34 cellular contexts compared by ENCODE assay signal in genomic region chr4:76995776-76996175, GRCh38. TPM values are rescaled to one million over a fixed set of nuclear protein-coding genes. Genes with fewer than 3 reads are reported as not detected.
DNase-seq lines count a peak whose midpoint lies in the region; ATAC-seq, FAIRE-seq and TF ChIP-seq lines count a peak whose summit lies in the region.
"Had no signal": no experiment of that assay in that cellular context is flagged by ENCODE, and none has a peak within 500 bp of the region (broad histone marks: within the 10 kb centered on the region; RNA-seq: fewer than 3 reads in every experiment).

No MANE protein-coding gene starts in this region.

- no peaks in the 10 kb centered on the region for H3K27me3 ChIP-seq in GM23248 (replicated peaks; ENCODE audit: insufficient read depth)
- no peaks in the 10 kb centered on the region for H3K27me3 ChIP-seq in GM12878 (replicated peaks in 1 of 2; ENCODE audit: control insufficient read depth in 2 of 2, insufficient read depth in 2 of 2, low read length in 1 of 2)
- H3K27me3 ChIP-seq in sigmoid colon: no peaks in the 10 kb centered on the region
- H3K27me3 ChIP-seq: cardiac muscle cell, MG63, testis had no signal

- H3K79me2 ChIP-seq in GM23248 (ENCODE audit: insufficient read depth): peaks cover 99% of the 10 kb centered on the region
- H3K79me2 ChIP-seq in GM12878 (ENCODE audit: control insufficient read depth, insufficient read depth, low read length): peaks cover 34% of the 10 kb centered on the region

- FAIRE-seq in GM12878 (lab: Jason Lieb, UNC): no peak
- FAIRE-seq: A549, H54 had no signal

- H2AFZ ChIP-seq in GM23248 (no peak overlapping the region), GM12878 (ENCODE audit: control insufficient read depth, low read depth, low read length) (no peak overlapping the region)
- H2AFZ ChIP-seq: PC-9 had no signal

- H3K27ac ChIP-seq in GM23248 (peak overlapping the region; percentile 2; the same call in 1 of the 2 replicates), GM12878 (ENCODE audit: control insufficient read depth, insufficient read depth) (peak overlapping the region; percentile 47), sigmoid colon (no peak overlapping the region)
- H3K27ac ChIP-seq: A549, cardiac muscle cell, epithelial cell of prostate, PC-9, testis had no signal

- H3K4me1 ChIP-seq in GM23248 (ENCODE audit: insufficient read depth) (peaks cover 49% of the 10 kb centered on the region), GM12878 (ENCODE audit: control insufficient read depth, insufficient read depth, low read length) (peaks cover 34% of the 10 kb centered on the region), sigmoid colon (no peaks in the 10 kb centered on the region)
- H3K4me1 ChIP-seq: A549, testis had no signal

- BruUV-seq in GM12878 (replicated peaks; lab: Mats Ljungman, UMichigan): no TSS peak

- H3K9me3 ChIP-seq in GM23248 (ENCODE audit: low read depth): no peaks in the 10 kb centered on the region
- H3K9me3 ChIP-seq in GM12878 (replicated peaks; ENCODE audit: control insufficient read depth, insufficient read depth, low read length): no peaks in the 10 kb centered on the region
- no peaks in the 10 kb centered on the region for H3K9me3 ChIP-seq in sigmoid colon
- H3K9me3 ChIP-seq: A549, MG63, testis had no signal

- no peak for ATAC-seq in GM12878
- ATAC-seq: A549; left cardiac atrium; natural killer cell treated with Interleukin-12 subunit alpha and Interleukin-12 subunit beta and Interleukin-15 and Interleukin-18, amount 100 ng/mL, for 72 hours; Right ventricle myocardium inferior; SK-N-SH treated with all-trans-retinoic acid at 6 μM for 48 hours had no signal

- no peaks in the 10 kb centered on the region for H3K9me2 ChIP-seq in GM23248 (ENCODE audit: insufficient read depth)

- TF ChIP-seq RAD21 in GM12878 (IDR thresholded peaks at IDR 0.05; ENCODE audit: insufficient read depth, low read depth, low read length): no peak

- H4K20me1 ChIP-seq in GM23248 (ENCODE audit: insufficient read depth): no peaks in the 10 kb centered on the region
- H4K20me1 ChIP-seq in GM12878 (ENCODE audit: control insufficient read depth, insufficient read depth): no peaks in the 10 kb centered on the region

- H3K4me3 ChIP-seq in GM23248: no peak overlapping the region
- no peak overlapping the region for H3K4me3 ChIP-seq in GM12878
- H3K4me3 ChIP-seq in sigmoid colon: no peak overlapping the region
- H3K4me3 ChIP-seq: A549, cardiac muscle cell, lung, MG63, PC-9, testis had no signal

- TF ChIP-seq POLR2A in GM12878 (IDR thresholded peaks at IDR 0.05; ENCODE audit: low read depth, low read length) (no peak), sigmoid colon (IDR thresholded peaks at IDR 0.05) (no peak)

- POLR2A ChIA-PET in activated CD4-positive, alpha-beta memory T cell treated with anti-CD3 and anti-CD28 coated beads for 36 hours (lab: Charles Lee): interaction anchor here (1.2 to 1.6 kb wide), 3 partner anchors 8 to 47 kb away, joined by 3 to 8 read pairs (median 5); partner anchors contain the start of gene SEPTIN11
- POLR2A ChIA-PET in activated CD4-positive, alpha-beta memory T cell treated with anti-CD3 and anti-CD28 coated beads, Interleukin-2, amount 10 ng/mL, durations not matched to agents 7 days and 5 days (lab: Charles Lee): interaction anchor here (1.0 to 3.0 kb wide), 6 partner anchors 8 to 81 kb away, joined by 3 to 12 read pairs (median 4); no protein-coding TSS in a partner anchor
- POLR2A ChIA-PET in GM12878 (lab: Charles Lee): interaction anchor here (0.6 to 3.7 kb wide), 9 partner anchors 10 to 160 kb away, joined by 3 to 23 read pairs (median 4); no protein-coding TSS in a partner anchor

- H3K9ac ChIP-seq in GM23248 (no peak overlapping the region), GM12878 (ENCODE audit: control insufficient read depth, insufficient read depth, low read length) (no peak overlapping the region)

- 100% methylated on average over 1 of the region's 1 CpG for whole genome bisulfite sequencing in GM23248 (ENCODE audit: low coverage in 1 of 2, low lambda C conversion rate in 2 of 2, missing lambda C conversion rate in 2 of 2), 2 experiments
- WGBS in GM12878 (ENCODE audit: insufficient coverage, insufficient replicate concordance, low lambda C conversion rate, missing lambda C conversion rate): 90% methylated on average over 1 of the region's 1 CpG
- 88 to 100% methylated on average over 1 of the region's 1 CpG for WGBS in sigmoid colon, 2 donors

- CTCF ChIA-PET in activated CD4-positive, alpha-beta memory T cell treated with anti-CD3 and anti-CD28 coated beads for 36 hours (lab: Charles Lee): interaction anchor here (1.1 to 2.5 kb wide), 3 partner anchors 9 to 36 kb away, joined by 5 to 9 read pairs (median 5); no protein-coding TSS in a partner anchor
- CTCF ChIA-PET in activated CD4-positive, alpha-beta memory T cell treated with anti-CD3 and anti-CD28 coated beads, Interleukin-2, amount 10 ng/mL, durations not matched to agents 7 days and 5 days (lab: Charles Lee): interaction anchor here (0.9 to 2.5 kb wide), 7 partner anchors 9 to 99 kb away, joined by 3 to 13 read pairs (median 4); no protein-coding TSS in a partner anchor
- CTCF ChIA-PET in GM12878 (lab: Yijun Ruan, JAX): interaction anchor here (0.6 to 5.2 kb wide), 12 partner anchors 8 to 1603 kb away, joined by 3 to 30 read pairs (median 4); no protein-coding TSS in a partner anchor

- H3F3A ChIP-seq in GM23248 (ENCODE audit: insufficient read depth): peaks cover 79% of the 10 kb centered on the region

- H3K36me3 Mint-ChIP-seq in activated CD4-positive, alpha-beta memory T cell treated with anti-CD3 and anti-CD28 coated beads for 36 hours: peaks cover 20% of the 10 kb centered on the region
- peaks cover 20% of the 10 kb centered on the region for H3K36me3 Mint-ChIP-seq in activated CD4-positive, alpha-beta memory T cell treated with anti-CD3 and anti-CD28 coated beads, Interleukin-2, amount 10 ng/mL, durations not matched to agents 7 days and 5 days (ENCODE audit: low read depth)
- H3K36me3 Mint-ChIP-seq in osteocyte (ENCODE audit: unreplicated experiment): peaks cover 55% of the 10 kb centered on the region
- H3K36me3 Mint-ChIP-seq: natural killer cell treated with Interleukin-12 subunit alpha and Interleukin-12 subunit beta and Interleukin-15 and Interleukin-18, amount 100 ng/mL, for 72 hours had no signal

- TF ChIP-seq EP300 in GM12878 (IDR thresholded peaks at IDR 0.05; ENCODE audit: borderline replicate concordance in 1 of 2, control insufficient read depth in 1 of 2, low read depth in 2 of 2, low read length in 2 of 2) (no peak), sigmoid colon (IDR thresholded peaks at IDR 0.05) (no peak)

- H3K4me2 ChIP-seq in GM23248 (ENCODE audit: unreplicated experiment): no peak overlapping the region
- H3K4me2 ChIP-seq in GM12878 (ENCODE audit: control insufficient read depth, insufficient read depth): peak overlapping the region; percentile 35; the same call in 1 of the 2 replicates
- H3K4me2 ChIP-seq: A549, PC-9 had no signal

- no peak for DNase-seq in activated CD4-positive, alpha-beta memory T cell treated with anti-CD3 and anti-CD28 coated beads for 36 hours
- DNase-seq in activated CD4-positive, alpha-beta memory T cell treated with anti-CD3 and anti-CD28 coated beads, Interleukin-2, amount 10 ng/mL, durations not matched to agents 7 days and 5 days: no peak
- DNase-seq in GM23248 (no peak), GM12878 (ENCODE audit: low read depth, low spot score) (no peak), osteocyte (ENCODE audit: extremely low spot score, unreplicated experiment) (no peak), NCI-H2107 treated with DMSO at 0.1 percent for 48 hours (lab: John Stamatoyannopoulos, UW; ENCODE audit: unreplicated experiment) (no peak), sigmoid colon (no peak), NCI-H1694 treated with DMSO at 0.1 percent for 48 hours (lab: John Stamatoyannopoulos, UW) (no peak)
- DNase-seq: activated CD8-positive, alpha-beta memory T cell treated with anti-CD3 and anti-CD28 coated beads for 24 hours; activated naive CD4-positive, alpha-beta T cell treated with anti-CD3 and anti-CD28 coated beads for 36 hours; aorta; cortex of kidney; DND-41; effector memory CD4-positive, alpha-beta T cell; GF-D8; immature natural killer cell; KG1; left cardiac atrium; MG63; NCI-H1105; NCI-H1930; NCI-H2227 treated with DMSO at 0.1 percent for 48 hours; PC-9; stimulated activated naive CD4-positive, alpha-beta T cell; T-helper 2 cell; testis had no signal

- H3K36me3 ChIP-seq in GM23248 (ENCODE audit: low read depth) (peaks cover 49% of the 10 kb centered on the region), GM12878 (ENCODE audit: control insufficient read depth in 2 of 2, insufficient read depth in 2 of 2, low read length in 1 of 2) (peaks cover 4 to 15% of the 10 kb centered on the region in 2 experiments), sigmoid colon (peaks cover 7 to 33% (median 8%) of the 10 kb centered on the region in 4 donors)
- H3K36me3 ChIP-seq: cardiac muscle cell had no signal

- H3K9me3 Mint-ChIP-seq in activated CD4-positive, alpha-beta memory T cell treated with anti-CD3 and anti-CD28 coated beads for 36 hours: no peaks in the 10 kb centered on the region
- H3K9me3 Mint-ChIP-seq in activated CD4-positive, alpha-beta memory T cell treated with anti-CD3 and anti-CD28 coated beads, Interleukin-2, amount 10 ng/mL, durations not matched to agents 7 days and 5 days: peaks cover 4% of the 10 kb centered on the region
- H3K9me3 Mint-ChIP-seq in osteocyte (ENCODE audit: unreplicated experiment): no peaks in the 10 kb centered on the region
- H3K9me3 Mint-ChIP-seq: activated naive CD4-positive, alpha-beta T cell treated with anti-CD3 and anti-CD28 coated beads for 36 hours; immature natural killer cell; natural killer cell treated with Interleukin-12 subunit alpha and Interleukin-12 subunit beta and Interleukin-15 and Interleukin-18, amount 100 ng/mL, for 72 hours had no signal

- RAD21 ChIA-PET in GM12878 (lab: Charles Lee; ENCODE audit: unreplicated experiment): interaction anchor here (0.8 to 3.6 kb wide), 7 partner anchors 11 to 49 kb away, joined by 3 to 17 read pairs (median 9); partner anchors contain the start of gene SEPTIN11

- TF ChIP-seq CTCF in GM12878 (IDR thresholded peaks at IDR 0.05 in 2 of 3, conservative IDR thresholded peaks at IDR 0.05 in 1 of 3; ENCODE audit: control insufficient read depth in 2 of 3, extremely low read depth in 1 of 3, insufficient read depth in 1 of 3, low read depth in 3 of 3, low read length in 3 of 3): no peak
- no peak for TF ChIP-seq CTCF in osteocyte (IDR thresholded peaks at IDR 0.05)
- TF ChIP-seq CTCF in sigmoid colon (IDR thresholded peaks at IDR 0.05): no peak

- peaks cover 41% of the 10 kb centered on the region for H3K4me1 Mint-ChIP-seq in activated CD4-positive, alpha-beta memory T cell treated with anti-CD3 and anti-CD28 coated beads for 36 hours (ENCODE audit: low read depth)
- H3K4me1 Mint-ChIP-seq in activated CD4-positive, alpha-beta memory T cell treated with anti-CD3 and anti-CD28 coated beads, Interleukin-2, amount 10 ng/mL, durations not matched to agents 7 days and 5 days: peaks cover 28% of the 10 kb centered on the region
- peaks cover 54% of the 10 kb centered on the region for H3K4me1 Mint-ChIP-seq in osteocyte (ENCODE audit: unreplicated experiment)

- peak overlapping the region; percentile 16 for H3K27ac Mint-ChIP-seq in activated CD4-positive, alpha-beta memory T cell treated with anti-CD3 and anti-CD28 coated beads for 36 hours
- H3K27ac Mint-ChIP-seq in activated CD4-positive, alpha-beta memory T cell treated with anti-CD3 and anti-CD28 coated beads, Interleukin-2, amount 10 ng/mL, durations not matched to agents 7 days and 5 days: no peak overlapping the region
- peak overlapping the region; percentile 21 for H3K27ac Mint-ChIP-seq in osteocyte (ENCODE audit: unreplicated experiment)
- H3K27ac Mint-ChIP-seq: natural killer cell treated with Interleukin-12 subunit alpha and Interleukin-12 subunit beta and Interleukin-15 and Interleukin-18, amount 100 ng/mL, for 72 hours had no signal

- in situ Hi-C loops in GM23248 (cut with MboI): no loop called here
- in situ Hi-C loops in GM12878 (cut with MboI): no loop called here

- SMC1A ChIA-PET in GM12878 (lab: Charles Lee; ENCODE audit: uncharacterized antibody, unreplicated experiment): interaction anchor here (0.6 to 7.3 kb wide), 16 partner anchors 9 to 568 kb away, joined by 3 to 58 read pairs (median 6); no protein-coding TSS in a partner anchor

- intact Hi-C loops in activated CD4-positive, alpha-beta memory T cell treated with anti-CD3 and anti-CD28 coated beads for 36 hours (cut with micrococcal nuclease): loop anchor here (10.0 kb wide), 1 partner anchor 589 kb away; no protein-coding TSS in a partner anchor
- intact Hi-C loops in GM12878 (cut with micrococcal nuclease; ENCODE audit: unreplicated experiment): loop anchor here (2.0 kb wide), 1 partner anchor 47 kb away; the partner anchor contains the start of gene SEPTIN11
- intact Hi-C loops in sigmoid colon (cut with DNase I): no loop called here

- no peak overlapping the region for H3K4me3 Mint-ChIP-seq in activated CD4-positive, alpha-beta memory T cell treated with anti-CD3 and anti-CD28 coated beads for 36 hours
- H3K4me3 Mint-ChIP-seq in activated CD4-positive, alpha-beta memory T cell treated with anti-CD3 and anti-CD28 coated beads, Interleukin-2, amount 10 ng/mL, durations not matched to agents 7 days and 5 days: no peak overlapping the region
- no peak overlapping the region for H3K4me3 Mint-ChIP-seq in osteocyte (ENCODE audit: unreplicated experiment)
- H3K4me3 Mint-ChIP-seq: activated naive CD4-positive, alpha-beta T cell treated with anti-CD3 and anti-CD28 coated beads for 36 hours; immature natural killer cell; natural killer cell treated with Interleukin-12 subunit alpha and Interleukin-12 subunit beta and Interleukin-15 and Interleukin-18, amount 100 ng/mL, for 72 hours had no signal

- H3K27me3 Mint-ChIP-seq in activated CD4-positive, alpha-beta memory T cell treated with anti-CD3 and anti-CD28 coated beads for 36 hours: no peaks in the 10 kb centered on the region
- H3K27me3 Mint-ChIP-seq in activated CD4-positive, alpha-beta memory T cell treated with anti-CD3 and anti-CD28 coated beads, Interleukin-2, amount 10 ng/mL, durations not matched to agents 7 days and 5 days: peaks cover 26% of the 10 kb centered on the region
- no peaks in the 10 kb centered on the region for H3K27me3 Mint-ChIP-seq in osteocyte (ENCODE audit: unreplicated experiment)
- H3K27me3 Mint-ChIP-seq: natural killer cell treated with Interleukin-12 subunit alpha and Interleukin-12 subunit beta and Interleukin-15 and Interleukin-18, amount 100 ng/mL, for 72 hours had no signal

RNA-seq across cellular contexts. Expression of gene SEPTIN11, which starts 46.2 kb away (rescaled TPM):
- 10 to 100 TPM; 28.3 to 33.6 TPM for total RNA-seq in activated CD4-positive, alpha-beta memory T cell treated with anti-CD3 and anti-CD28 coated beads for 36 hours
- 10 to 100 TPM; 21.4 to 23.3 TPM for total RNA-seq in activated CD4-positive, alpha-beta memory T cell treated with anti-CD3 and anti-CD28 coated beads, Interleukin-2, amount 10 ng/mL, durations not matched to agents 7 days and 5 days
- total RNA-seq in GM23248 (2014; rRNA removed; shearing (Covaris generic)): 640 and 867 TPM in 2 replicates
- polyA plus RNA-seq in GM23248 (2016; fragmentation: Nextera tagmentation; extraction: Ambion mirVana) (478 and 488 TPM in 2 replicates), GM12878 (2011; rRNA removed) (154 and 201 TPM in 2 replicates), GM12878 (2014; fragmentation: Illumina TruSeq; extraction: Trizol) (89.0 and 102 TPM in 2 replicates), GM12878 (2014; fragmentation: Nextera tagmentation; extraction: Ambion mirVana) (10 to 100 TPM; 24.7 to 27.1 TPM), GM12878 (2014; rRNA removed) (46.7 and 49.4 TPM in 2 replicates), GM12878 (2016; fragmentation: Nextera tagmentation; extraction: Ambion mirVana) (10 to 100 TPM; 93.5 to 93.9 TPM), sigmoid colon (10 to 100 TPM; 36.4 to 46.2 (median 46.0) TPM)
- total RNA-seq in GM12878 (2013; cell fraction: nucleolus; rRNA removed): 183 and 197 TPM in 2 replicates
- total RNA-seq in GM12878 (2014; rRNA removed) (62.6 and 74.3 TPM in 2 replicates), GM12878 (2014; rRNA removed; fragmentation: Illumina TruSeq; extraction: Trizol) (156 and 160 TPM in 2 replicates), GM12878 (2021) (89.7 and 99.9 TPM in 2 replicates), osteocyte (460 and 476 TPM in 2 replicates), sigmoid colon (100 to 1,000 TPM in 2 of 4 donors, 10 to 100 TPM in 2; 43.0 to 143 (median 107) TPM)
- 32.3 TPM for polyA plus RNA-seq in GM12878 (2011; ENCODE audit: low read depth)
- 46.1 and 98.3 TPM in 2 replicates for polyA plus RNA-seq in GM12878 (2011; cell fraction: cytosol; rRNA removed)
- polyA plus RNA-seq in GM12878 (2011; cell fraction: nucleus; rRNA removed): 52.8 and 69.0 TPM in 2 replicates
- polyA plus RNA-seq in GM12878 (2012): 45.7 and 54.2 TPM in 2 replicates
- 122 and 219 TPM in 2 replicates for polyA minus RNA-seq in GM12878 (2011; rRNA and poly(A)+ RNA removed)
- 43.3 and 43.5 TPM in 2 replicates for polyA minus RNA-seq in GM12878 (2011; cell fraction: cytosol; rRNA and poly(A)+ RNA removed)
- 67.1 and 100 TPM in 2 replicates for polyA minus RNA-seq in GM12878 (2011; cell fraction: nucleus; rRNA and poly(A)+ RNA removed)

Comparison
In these comparisons a context has a peak if more than half of its experiments do, and no peak if none do; other contexts are left out.
1. H3K27ac ChIP-seq: peak in GM23248 (single experiment) and GM12878 (single experiment); none in sigmoid colon (0 of 4).